In the genomic region with DNA sequence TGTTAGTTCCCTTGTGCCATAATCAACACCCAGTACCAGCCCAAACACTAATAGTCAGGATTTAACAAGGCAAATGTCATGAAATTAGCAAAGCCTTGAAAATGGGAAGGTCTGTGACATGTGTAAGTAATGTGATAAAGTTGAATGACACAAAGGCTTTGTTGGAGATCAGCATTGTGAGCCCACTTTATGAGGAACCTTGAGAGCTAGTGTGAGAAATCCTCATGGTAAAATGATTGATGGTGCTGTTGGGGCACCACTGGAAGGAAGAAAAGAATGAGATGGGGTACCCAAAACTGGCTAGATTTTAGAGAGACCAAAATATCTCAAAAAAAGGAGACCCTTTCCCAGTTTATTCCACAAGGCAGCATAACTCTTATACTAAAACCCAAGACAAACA, we compare ENCODE assay signal across 2 cellular contexts.
TF ChIP-seq lines count a peak whose summit lies in the region.

No MANE protein-coding gene starts in this region.

TF ChIP-seq in IMR-90, 13 proteins besides CTCF, POLR2A, EP300 and RAD21:
- TF ChIP-seq RFX5 (IDR thresholded peaks at IDR 0.05; ENCODE audit: low read depth, low read length) (no peak), NFE2L2 (IDR thresholded peaks at IDR 0.05; ENCODE audit: low read depth, low read length) (no peak)
TF ChIP-seq in IMR-90: peak in this region for 0.

TF ChIP-seq in GM12878, 131 proteins besides CTCF, POLR2A, EP300 and RAD21:
- TF ChIP-seq YY1 (IDR thresholded peaks at IDR 0.05; ENCODE audit: low read depth, low read length) (no peak), LARP7 (IDR thresholded peaks at IDR 0.05) (no peak), CEBPB (IDR thresholded peaks at IDR 0.05; ENCODE audit: borderline replicate concordance in 1 of 2, low read depth in 2 of 2, low read length in 2 of 2) (no peak), POLR2AphosphoS5 (IDR thresholded peaks at IDR 0.05; ENCODE audit: low read length) (no peak), MEF2A (IDR thresholded peaks at IDR 0.05; ENCODE audit: insufficient read depth, low read depth, low read length) (no peak), RB1 (IDR thresholded peaks at IDR 0.05; ENCODE audit: borderline replicate concordance) (no peak), TCF7 (IDR thresholded peaks at IDR 0.05; ENCODE audit: borderline replicate concordance) (no peak), FOXK2 (IDR thresholded peaks at IDR 0.05) (no peak), SMAD1 (IDR thresholded peaks at IDR 0.05; ENCODE audit: low read depth, partially characterized antibody) (no peak), ZSCAN29 (IDR thresholded peaks at IDR 0.05) (no peak)
- TF ChIP-seq, protein P1, sequence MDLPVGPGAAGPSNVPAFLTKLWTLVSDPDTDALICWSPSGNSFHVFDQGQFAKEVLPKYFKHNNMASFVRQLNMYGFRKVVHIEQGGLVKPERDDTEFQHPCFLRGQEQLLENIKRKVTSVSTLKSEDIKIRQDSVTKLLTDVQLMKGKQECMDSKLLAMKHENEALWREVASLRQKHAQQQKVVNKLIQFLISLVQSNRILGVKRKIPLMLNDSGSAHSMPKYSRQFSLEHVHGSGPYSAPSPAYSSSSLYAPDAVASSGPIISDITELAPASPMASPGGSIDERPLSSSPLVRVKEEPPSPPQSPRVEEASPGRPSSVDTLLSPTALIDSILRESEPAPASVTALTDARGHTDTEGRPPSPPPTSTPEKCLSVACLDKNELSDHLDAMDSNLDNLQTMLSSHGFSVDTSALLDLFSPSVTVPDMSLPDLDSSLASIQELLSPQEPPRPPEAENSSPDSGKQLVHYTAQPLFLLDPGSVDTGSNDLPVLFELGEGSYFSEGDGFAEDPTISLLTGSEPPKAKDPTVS (IDR thresholded peaks at IDR 0.05; ENCODE audit: low read depth, low read length) = no peak
- TF ChIP-seq, protein P2, sequence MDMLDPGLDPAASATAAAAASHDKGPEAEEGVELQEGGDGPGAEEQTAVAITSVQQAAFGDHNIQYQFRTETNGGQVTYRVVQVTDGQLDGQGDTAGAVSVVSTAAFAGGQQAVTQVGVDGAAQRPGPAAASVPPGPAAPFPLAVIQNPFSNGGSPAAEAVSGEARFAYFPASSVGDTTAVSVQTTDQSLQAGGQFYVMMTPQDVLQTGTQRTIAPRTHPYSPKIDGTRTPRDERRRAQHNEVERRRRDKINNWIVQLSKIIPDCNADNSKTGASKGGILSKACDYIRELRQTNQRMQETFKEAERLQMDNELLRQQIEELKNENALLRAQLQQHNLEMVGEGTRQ (IDR thresholded peaks at IDR 0.05; ENCODE audit: borderline replicate concordance, low read depth, low read length) = no peak
- TF ChIP-seq, protein P3, sequence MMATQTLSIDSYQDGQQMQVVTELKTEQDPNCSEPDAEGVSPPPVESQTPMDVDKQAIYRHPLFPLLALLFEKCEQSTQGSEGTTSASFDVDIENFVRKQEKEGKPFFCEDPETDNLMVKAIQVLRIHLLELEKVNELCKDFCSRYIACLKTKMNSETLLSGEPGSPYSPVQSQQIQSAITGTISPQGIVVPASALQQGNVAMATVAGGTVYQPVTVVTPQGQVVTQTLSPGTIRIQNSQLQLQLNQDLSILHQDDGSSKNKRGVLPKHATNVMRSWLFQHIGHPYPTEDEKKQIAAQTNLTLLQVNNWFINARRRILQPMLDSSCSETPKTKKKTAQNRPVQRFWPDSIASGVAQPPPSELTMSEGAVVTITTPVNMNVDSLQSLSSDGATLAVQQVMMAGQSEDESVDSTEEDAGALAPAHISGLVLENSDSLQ (IDR thresholded peaks at IDR 0.05) = no peak
- TF ChIP-seq, protein P4, sequence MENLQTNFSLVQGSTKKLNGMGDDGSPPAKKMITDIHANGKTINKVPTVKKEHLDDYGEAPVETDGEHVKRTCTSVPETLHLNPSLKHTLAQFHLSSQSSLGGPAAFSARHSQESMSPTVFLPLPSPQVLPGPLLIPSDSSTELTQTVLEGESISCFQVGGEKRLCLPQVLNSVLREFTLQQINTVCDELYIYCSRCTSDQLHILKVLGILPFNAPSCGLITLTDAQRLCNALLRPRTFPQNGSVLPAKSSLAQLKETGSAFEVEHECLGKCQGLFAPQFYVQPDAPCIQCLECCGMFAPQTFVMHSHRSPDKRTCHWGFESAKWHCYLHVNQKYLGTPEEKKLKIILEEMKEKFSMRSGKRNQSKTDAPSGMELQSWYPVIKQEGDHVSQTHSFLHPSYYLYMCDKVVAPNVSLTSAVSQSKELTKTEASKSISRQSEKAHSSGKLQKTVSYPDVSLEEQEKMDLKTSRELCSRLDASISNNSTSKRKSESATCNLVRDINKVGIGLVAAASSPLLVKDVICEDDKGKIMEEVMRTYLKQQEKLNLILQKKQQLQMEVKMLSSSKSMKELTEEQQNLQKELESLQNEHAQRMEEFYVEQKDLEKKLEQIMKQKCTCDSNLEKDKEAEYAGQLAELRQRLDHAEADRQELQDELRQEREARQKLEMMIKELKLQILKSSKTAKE (IDR thresholded peaks at IDR 0.05; ENCODE audit: low read depth, poor library complexity, severe bottlenecking) = no peak
- TF ChIP-seq, protein P5, sequence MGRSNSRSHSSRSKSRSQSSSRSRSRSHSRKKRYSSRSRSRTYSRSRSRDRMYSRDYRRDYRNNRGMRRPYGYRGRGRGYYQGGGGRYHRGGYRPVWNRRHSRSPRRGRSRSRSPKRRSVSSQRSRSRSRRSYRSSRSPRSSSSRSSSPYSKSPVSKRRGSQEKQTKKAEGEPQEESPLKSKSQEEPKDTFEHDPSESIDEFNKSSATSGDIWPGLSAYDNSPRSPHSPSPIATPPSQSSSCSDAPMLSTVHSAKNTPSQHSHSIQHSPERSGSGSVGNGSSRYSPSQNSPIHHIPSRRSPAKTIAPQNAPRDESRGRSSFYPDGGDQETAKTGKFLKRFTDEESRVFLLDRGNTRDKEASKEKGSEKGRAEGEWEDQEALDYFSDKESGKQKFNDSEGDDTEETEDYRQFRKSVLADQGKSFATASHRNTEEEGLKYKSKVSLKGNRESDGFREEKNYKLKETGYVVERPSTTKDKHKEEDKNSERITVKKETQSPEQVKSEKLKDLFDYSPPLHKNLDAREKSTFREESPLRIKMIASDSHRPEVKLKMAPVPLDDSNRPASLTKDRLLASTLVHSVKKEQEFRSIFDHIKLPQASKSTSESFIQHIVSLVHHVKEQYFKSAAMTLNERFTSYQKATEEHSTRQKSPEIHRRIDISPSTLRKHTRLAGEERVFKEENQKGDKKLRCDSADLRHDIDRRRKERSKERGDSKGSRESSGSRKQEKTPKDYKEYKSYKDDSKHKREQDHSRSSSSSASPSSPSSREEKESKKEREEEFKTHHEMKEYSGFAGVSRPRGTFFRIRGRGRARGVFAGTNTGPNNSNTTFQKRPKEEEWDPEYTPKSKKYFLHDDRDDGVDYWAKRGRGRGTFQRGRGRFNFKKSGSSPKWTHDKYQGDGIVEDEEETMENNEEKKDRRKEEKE (IDR thresholded peaks at IDR 0.05) = no peak
- TF ChIP-seq, protein P6, sequence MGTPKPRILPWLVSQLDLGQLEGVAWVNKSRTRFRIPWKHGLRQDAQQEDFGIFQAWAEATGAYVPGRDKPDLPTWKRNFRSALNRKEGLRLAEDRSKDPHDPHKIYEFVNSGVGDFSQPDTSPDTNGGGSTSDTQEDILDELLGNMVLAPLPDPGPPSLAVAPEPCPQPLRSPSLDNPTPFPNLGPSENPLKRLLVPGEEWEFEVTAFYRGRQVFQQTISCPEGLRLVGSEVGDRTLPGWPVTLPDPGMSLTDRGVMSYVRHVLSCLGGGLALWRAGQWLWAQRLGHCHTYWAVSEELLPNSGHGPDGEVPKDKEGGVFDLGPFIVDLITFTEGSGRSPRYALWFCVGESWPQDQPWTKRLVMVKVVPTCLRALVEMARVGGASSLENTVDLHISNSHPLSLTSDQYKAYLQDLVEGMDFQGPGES (IDR thresholded peaks at IDR 0.05) = no peak
- TF ChIP-seq, protein P7, sequence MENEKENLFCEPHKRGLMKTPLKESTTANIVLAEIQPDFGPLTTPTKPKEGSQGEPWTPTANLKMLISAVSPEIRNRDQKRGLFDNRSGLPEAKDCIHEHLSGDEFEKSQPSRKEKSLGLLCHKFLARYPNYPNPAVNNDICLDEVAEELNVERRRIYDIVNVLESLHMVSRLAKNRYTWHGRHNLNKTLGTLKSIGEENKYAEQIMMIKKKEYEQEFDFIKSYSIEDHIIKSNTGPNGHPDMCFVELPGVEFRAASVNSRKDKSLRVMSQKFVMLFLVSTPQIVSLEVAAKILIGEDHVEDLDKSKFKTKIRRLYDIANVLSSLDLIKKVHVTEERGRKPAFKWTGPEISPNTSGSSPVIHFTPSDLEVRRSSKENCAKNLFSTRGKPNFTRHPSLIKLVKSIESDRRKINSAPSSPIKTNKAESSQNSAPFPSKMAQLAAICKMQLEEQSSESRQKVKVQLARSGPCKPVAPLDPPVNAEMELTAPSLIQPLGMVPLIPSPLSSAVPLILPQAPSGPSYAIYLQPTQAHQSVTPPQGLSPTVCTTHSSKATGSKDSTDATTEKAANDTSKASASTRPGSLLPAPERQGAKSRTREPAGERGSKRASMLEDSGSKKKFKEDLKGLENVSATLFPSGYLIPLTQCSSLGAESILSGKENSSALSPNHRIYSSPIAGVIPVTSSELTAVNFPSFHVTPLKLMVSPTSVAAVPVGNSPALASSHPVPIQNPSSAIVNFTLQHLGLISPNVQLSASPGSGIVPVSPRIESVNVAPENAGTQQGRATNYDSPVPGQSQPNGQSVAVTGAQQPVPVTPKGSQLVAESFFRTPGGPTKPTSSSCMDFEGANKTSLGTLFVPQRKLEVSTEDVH (IDR thresholded peaks at IDR 0.05; ENCODE audit: low read depth, partially characterized antibody) = no peak
